8 cellular contexts compared by ENCODE assay signal in genomic region chr13:76991796-76992547, GRCh38. TPM values are rescaled to one million over a fixed set of nuclear protein-coding genes. Genes with fewer than 3 reads are reported as not detected.
DNase-seq lines count a peak whose midpoint lies in the region; ATAC-seq and TF ChIP-seq lines count a peak whose summit lies in the region.

Gene CLN5 (plus strand): TSS chr13:76992081. CDS start chr13:76992099, 18 bp downstream.

- H3K4me1 ChIP-seq in PC-3 (ENCODE audit: insufficient read depth, low read length) (peaks cover 26% of the 10 kb centered on the region), mucosa of descending colon (ENCODE audit: low read depth) (no peaks in the 10 kb centered on the region)

- H3K36me3 ChIP-seq in PC-3 (ENCODE audit: low read depth, low read length) (no peaks in the 10 kb centered on the region), mucosa of descending colon (ENCODE audit: low read depth) (no peaks in the 10 kb centered on the region)

- H3K27me3 ChIP-seq in PC-3 (ENCODE audit: low read length): no peaks in the 10 kb centered on the region

- TF ChIP-seq CTCF in PC-3 (conservative IDR thresholded peaks at IDR 0.05; ENCODE audit: low read depth, low read length) (no peak), mucosa of descending colon (IDR thresholded peaks at IDR 0.05) (no peak)

- no peaks in the 10 kb centered on the region for H3K9me3 ChIP-seq in PC-3 (ENCODE audit: low read length)
- no peaks in the 10 kb centered on the region for H3K9me3 ChIP-seq in mucosa of descending colon

- H3K4me3 ChIP-seq in PC-3 (ENCODE audit: low read length) (peak within 1 kb of the TSS; percentile 90), mucosa of descending colon (peak within 1 kb of the TSS; percentile 61)

- no TSS peak for BruUV-seq in PC-3 (replicated peaks; lab: Mats Ljungman, UMichigan)

- H3K27ac ChIP-seq in PC-3 (ENCODE audit: low read length): peak within 1 kb of the TSS; percentile 62
- H3K27ac ChIP-seq in epithelial cell of prostate: peak within 1 kb of the TSS; percentile 78

- H3K4me2 ChIP-seq in PC-3 (ENCODE audit: low read length): peak within 1 kb of the TSS; percentile 98

- H4K20me1 ChIP-seq in PC-3 (ENCODE audit: low read length): no peaks in the 10 kb centered on the region

- H3K9ac ChIP-seq in PC-3 (ENCODE audit: low read length): peak within 1 kb of the TSS; percentile 83

- POLR2A ChIA-PET in PC-3 (lab: Charles Lee; ENCODE audit: unreplicated experiment): interaction anchor here (0.7 kb wide), 1 partner anchor 68 kb away, joined by 4 read pairs; no protein-coding TSS in a partner anchor

- peaks cover 18% of the 10 kb centered on the region for H3K79me2 ChIP-seq in PC-3 (ENCODE audit: low read length)

- H3F3A ChIP-seq in PC-3 (ENCODE audit: low read length, unreplicated experiment): no peaks in the 10 kb centered on the region

- no peaks in the 10 kb centered on the region for H3K9me2 ChIP-seq in PC-3 (replicated peaks; ENCODE audit: low read length)

- CTCF ChIA-PET in PC-3 (lab: Charles Lee): no interaction called here

- ATAC-seq in GM21526 (IDR thresholded peaks at IDR 0.05; ENCODE audit: low FRiP score, unreplicated experiment) (peak; percentile 96), PC-3 (peak; percentile 95), mucosa of descending colon (peak; percentile 98)

- DNase-seq in DMS114 treated with DMSO at 0.1 percent for 48 hours (lab: John Stamatoyannopoulos, UW; ENCODE audit: unreplicated experiment) (peak; percentile 51), HuH-7 (ENCODE audit: low spot score) (peak; percentile 91), PC-3 (peak; percentile 89), activated T-cell treated with anti-CD3 and anti-CD28 coated beads for 48 hours (ENCODE audit: low read depth) (peak; percentile 92), epithelial cell of prostate (ENCODE audit: low read depth, low spot score) (peak; percentile 75), mucosa of descending colon (peak; percentile 93 to 98 (median 96))
- DNase-seq in stimulated activated CD8-positive, alpha-beta memory T cell treated with anti-CD3 and anti-CD28 coated beads, Interleukin-4, amount 100 ng/mL, for 1 hour (ENCODE audit: low read depth in 2 of 2, low spot score in 1 of 2): peak; percentile 78 to 91

- intact Hi-C loops in PC-3 (cut with micrococcal nuclease) (no loop called here), mucosa of descending colon (cut with DNase I, micrococcal nuclease) (no loop called here)

- peak within 1 kb of the TSS; percentile 93 for H2AFZ ChIP-seq in PC-3 (ENCODE audit: low read length)

RNA-seq across cellular contexts. Expression of gene CLN5, which starts in this region (rescaled TPM):
- 6.6 and 7.7 TPM in 2 replicates for total RNA-seq in PC-3 (2014; rRNA removed)
- 10 to 100 TPM; 25.5 to 33.5 (median 26.3) TPM for total RNA-seq in mucosa of descending colon

Comparison
In these comparisons a context has a peak if more than half of its experiments do, and no peak if none do; other contexts are left out.
1. Peak in every context shown above with its lines: DNase-seq, ATAC-seq, H3K4me3 ChIP-seq and H3K27ac ChIP-seq.